Comparison of ENCODE assay signal across 9 cellular contexts in genomic region chr10:30431435-30431911, GRCh38. TPM values are rescaled to one million over a fixed set of nuclear protein-coding genes. Genes with fewer than 3 reads are reported as not detected.
DNase-seq lines count a peak whose midpoint lies in the region; ATAC-seq and TF ChIP-seq lines count a peak whose summit lies in the region.
"Had no signal": no experiment of that assay in that cellular context is flagged by ENCODE, and none has a peak within 500 bp of the region (broad histone marks: within the 10 kb centered on the region; RNA-seq: fewer than 3 reads in every experiment).

No MANE protein-coding gene starts in this region.

- H3K27me3 ChIP-seq in HL-60 (ENCODE audit: insufficient read depth, poor library complexity, severe bottlenecking): no peaks in the 10 kb centered on the region

- no peak for TF ChIP-seq CTCF in HL-60 (IDR thresholded peaks at IDR 0.05; ENCODE audit: insufficient read depth, low read length)

- H3K27ac ChIP-seq in HL-60 (replicated peaks): peak overlapping the region; percentile 79

- no peak overlapping the region for H3K27ac Mint-ChIP-seq in activated T-helper 17 cell treated with anti-CD3 and anti-CD28 coated beads, Interleukin-2, amount 50 U/mL, for 72 hours
- H3K27ac Mint-ChIP-seq in stimulated activated memory B cell treated with anti-CD40 and anti-IgM and Interleukin-4, amounts not matched to agents 10 μg/mL and 1 μg/mL and 100 μg/mL, for 72 hours: peak overlapping the region; percentile 73

- peak overlapping the region; percentile 19 for H3K4me3 Mint-ChIP-seq in activated T-helper 17 cell treated with anti-CD3 and anti-CD28 coated beads, Interleukin-2, amount 50 U/mL, for 72 hours
- H3K4me3 Mint-ChIP-seq in stimulated activated memory B cell treated with anti-CD40 and anti-IgM and Interleukin-4, amounts not matched to agents 10 μg/mL and 1 μg/mL and 100 μg/mL, for 72 hours: peak overlapping the region; percentile 50

- ATAC-seq in activated T-helper 17 cell treated with anti-CD3 and anti-CD28 coated beads, Interleukin-2, amount 50 U/mL, for 72 hours (replicated peaks): no peak
- ATAC-seq in stimulated activated memory B cell treated with anti-CD40 and anti-IgM and Interleukin-4, amounts not matched to agents 10 μg/mL and 1 μg/mL and 100 μg/mL, for 72 hours: no peak
- ATAC-seq in HG03135 (IDR thresholded peaks at IDR 0.05; ENCODE audit: unreplicated experiment): no peak

- H3K9me3 Mint-ChIP-seq in activated T-helper 17 cell treated with anti-CD3 and anti-CD28 coated beads, Interleukin-2, amount 50 U/mL, for 72 hours: no peaks in the 10 kb centered on the region
- H3K9me3 Mint-ChIP-seq in stimulated activated memory B cell treated with anti-CD40 and anti-IgM and Interleukin-4, amounts not matched to agents 10 μg/mL and 1 μg/mL and 100 μg/mL, for 72 hours: no peaks in the 10 kb centered on the region

- H3K36me3 Mint-ChIP-seq in activated T-helper 17 cell treated with anti-CD3 and anti-CD28 coated beads, Interleukin-2, amount 50 U/mL, for 72 hours (ENCODE audit: low read depth): peaks cover 27% of the 10 kb centered on the region
- H3K36me3 Mint-ChIP-seq in stimulated activated memory B cell treated with anti-CD40 and anti-IgM and Interleukin-4, amounts not matched to agents 10 μg/mL and 1 μg/mL and 100 μg/mL, for 72 hours: peaks cover 22% of the 10 kb centered on the region

- H3K27me3 Mint-ChIP-seq in activated T-helper 17 cell treated with anti-CD3 and anti-CD28 coated beads, Interleukin-2, amount 50 U/mL, for 72 hours: no peaks in the 10 kb centered on the region
- no peaks in the 10 kb centered on the region for H3K27me3 Mint-ChIP-seq in stimulated activated memory B cell treated with anti-CD40 and anti-IgM and Interleukin-4, amounts not matched to agents 10 μg/mL and 1 μg/mL and 100 μg/mL, for 72 hours

- no peak overlapping the region for H3K4me3 ChIP-seq in HL-60 (replicated peaks; ENCODE audit: insufficient read depth, low read length)

- peak in 1 of 2 experiments; percentile 17 for DNase-seq in HL-60 (ENCODE audit: low read depth in 1 of 2, low spot score in 1 of 2)
- DNase-seq in kidney tubule cell (ENCODE audit: low spot score): peak; percentile 23
- DNase-seq in dedifferentiated amniotic fluid mesenchymal stem cell (ENCODE audit: extremely low spot score): no peak
- DNase-seq in hypothalamus (lab: John Stamatoyannopoulos, UW): no peak
- no peak for DNase-seq in COLO829 (ENCODE audit: low spot score)
- DNase-seq: activated effector memory CD4-positive, alpha-beta T cell treated with Interleukin-2 at 50 U/mL for 16 hours had no signal

- peaks cover 17% of the 10 kb centered on the region for H3K4me1 Mint-ChIP-seq in activated T-helper 17 cell treated with anti-CD3 and anti-CD28 coated beads, Interleukin-2, amount 50 U/mL, for 72 hours
- H3K4me1 Mint-ChIP-seq in stimulated activated memory B cell treated with anti-CD40 and anti-IgM and Interleukin-4, amounts not matched to agents 10 μg/mL and 1 μg/mL and 100 μg/mL, for 72 hours: peaks cover 54% of the 10 kb centered on the region

RNA-seq across cellular contexts. Expression of gene MAP3K8, which starts 2.5 kb away (rescaled TPM):
- total RNA-seq in activated T-helper 17 cell treated with anti-CD3 and anti-CD28 coated beads, Interleukin-2, amount 50 U/mL, for 72 hours: 10 to 100 TPM; 33.7 to 58.6 TPM
